In genomic region chr2:64768426-64769033, GRCh38 we compare ENCODE assay signal across 8 cellular contexts.
DNase-seq lines count a peak whose midpoint lies in the region; TF ChIP-seq lines count a peak whose summit lies in the region.

No MANE protein-coding gene starts in this region.

- TF ChIP-seq CTCF in fibroblast of pulmonary artery (IDR thresholded peaks at IDR 0.05; ENCODE audit: low read length, missing control alignments) (no peak), retinal pigment epithelial cell (conservative IDR thresholded peaks at IDR 0.05; ENCODE audit: low read depth, low read length) (no peak)

- H3K9ac ChIP-seq in SK-N-MC (ENCODE audit: insufficient read length), result peak overlapping the region; percentile 78

- DNase-seq in DMS153 treated with DMSO at 0.1 percent for 48 hours (lab: John Stamatoyannopoulos, UW; ENCODE audit: unreplicated experiment) (peak; percentile 54), DMS153 (lab: John Stamatoyannopoulos, UW) (no peak), SK-N-MC (ENCODE audit: low read depth, low spot score) (no peak), fibroblast of pulmonary artery (ENCODE audit: low read depth) (no peak), retinal pigment epithelial cell (ENCODE audit: low read depth) (no peak), islet precursor cell (no peak), HUDEP-2 (lab: John Stamatoyannopoulos, UW; ENCODE audit: unreplicated experiment in 76 of 76) (no peak), NCI-H2196 (lab: John Stamatoyannopoulos, UW; ENCODE audit: unreplicated experiment) (no peak)

- H3K27ac ChIP-seq in SK-N-MC, result no peak overlapping the region

- H3K4me3 ChIP-seq in SK-N-MC (peak overlapping the region; percentile 91), fibroblast of pulmonary artery (replicated peaks; ENCODE audit: low read depth, low read length) (peak overlapping the region; percentile 56), retinal pigment epithelial cell (ENCODE audit: low read length) (peak overlapping the region; percentile 64)

- no peaks in the 10 kb centered on the region for H3K36me3 ChIP-seq in SK-N-MC (ENCODE audit: insufficient read depth, low read length)

- no peaks in the 10 kb centered on the region for H3K9me3 ChIP-seq in SK-N-MC (ENCODE audit: low read depth, low read length)
